8 cellular contexts compared by ENCODE assay signal in the genomic region with DNA sequence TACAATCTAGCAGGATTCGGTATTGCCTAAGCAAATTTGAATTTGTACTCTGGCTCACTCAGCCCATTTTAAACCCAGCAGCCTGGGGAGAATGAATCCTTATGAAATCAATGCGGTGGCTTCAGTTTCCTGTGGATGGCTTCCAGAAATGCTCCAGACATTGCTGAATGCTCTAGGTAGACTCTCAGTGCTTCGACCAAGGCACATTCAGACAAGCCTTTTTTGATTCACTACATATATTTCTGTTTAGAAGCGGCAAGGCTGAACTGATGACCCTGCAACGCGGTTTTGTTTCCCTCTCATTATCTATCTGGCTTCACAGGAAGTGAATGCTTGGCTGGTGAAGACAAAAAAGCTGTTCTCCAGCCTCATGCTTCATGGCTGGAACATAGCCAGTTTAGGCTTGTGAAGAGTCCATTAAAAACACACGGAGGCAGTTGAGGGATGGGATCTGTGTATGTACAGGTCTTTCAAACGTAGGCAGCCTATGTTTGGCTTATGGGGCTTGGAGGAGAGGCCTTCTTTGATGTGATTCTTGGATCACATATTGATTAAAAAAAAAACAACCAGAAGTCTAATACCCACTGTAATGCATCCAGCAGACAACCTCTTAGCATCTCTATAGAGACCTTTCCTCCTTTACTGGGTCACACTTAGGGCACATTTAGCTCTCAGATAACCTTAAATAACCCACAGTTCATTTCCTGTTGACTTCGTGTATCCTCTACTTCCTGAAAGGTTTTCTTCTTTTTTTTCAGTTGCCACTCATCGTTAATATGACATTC.
DNase-seq lines count a peak whose midpoint lies in the region; ATAC-seq, FAIRE-seq and TF ChIP-seq lines count a peak whose summit lies in the region.

No MANE protein-coding gene starts in this region.

- H2BK20ac ChIP-seq in H1 (ENCODE audit: low read length), result no peak overlapping the region

- H3K23me2 ChIP-seq in H1 (ENCODE audit: low read depth, low read length), result no peaks in the 10 kb centered on the region

- peaks cover 3% of the 10 kb centered on the region; the same call in 1 of the 2 replicates for H3K36me3 Mint-ChIP-seq in HFFc6 (ENCODE audit: low read depth)

- H3K27me3 Mint-ChIP-seq in HFFc6 (ENCODE audit: insufficient read depth), result no peaks in the 10 kb centered on the region

- 85% methylated on average over 10 of the region's 10 CpGs; no CpG with 5 or more reads in 1 of the 2 experiments for WGBS in H1 (ENCODE audit: extremely low coverage in 1 of 2, insufficient coverage in 1 of 2, insufficient read length in 1 of 2, insufficient replicate concordance in 2 of 2, low coverage in 1 of 2, low lambda C conversion rate in 2 of 2, missing lambda C conversion rate in 1 of 2), 2 experiments

- FAIRE-seq in H1 (lab: Jason Lieb, UNC), result no peak
- FAIRE-seq in GM12891 (lab: Jason Lieb, UNC), result no peak

- no peak overlapping the region for H4K5ac ChIP-seq in H1 (ENCODE audit: insufficient read length, low read depth, low read length)

- H3K36me3 ChIP-seq in H1 (ENCODE audit: control insufficient read depth in 2 of 4, insufficient read depth in 4 of 4, low read length in 3 of 4) (no peaks in the 10 kb centered on the region), muscle layer of colon (ENCODE audit: insufficient read depth, low read length) (no peaks in the 10 kb centered on the region)

- POLR2A ChIA-PET in H1 (lab: Charles Lee; ENCODE audit: partially characterized antibody), result no interaction called here

- H3K4me3 ChIP-seq in H1 (ENCODE audit: extremely low read depth in 1 of 4, insufficient read depth in 2 of 4, low read depth in 3 of 4, low read length in 4 of 4) (no peak overlapping the region), muscle layer of colon (ENCODE audit: low read depth in 1 of 2, low read length in 2 of 2) (peak overlapping the region; percentile 24 to 30)

- CTCF ChIA-PET in H1 (lab: Charles Lee; ENCODE audit: partially characterized antibody), result no interaction called here

- no peaks in the 10 kb centered on the region for H3K9me3 Mint-ChIP-seq in HFFc6

- ATAC-seq in activated CD4-positive, CD25-positive, alpha-beta regulatory T cell treated with anti-CD3 and anti-CD28 coated beads, Interleukin-2, amount 50 U/mL, for 24 hours, result peak; percentile 53 to 59

- H3K27me3 ChIP-seq in H1 (replicated peaks in 1 of 4; ENCODE audit: control insufficient read depth in 3 of 4, extremely low read depth in 1 of 4, insufficient read depth in 3 of 4, low read length in 3 of 4) (no peaks in the 10 kb centered on the region), muscle layer of colon (ENCODE audit: control insufficient read depth in 1 of 2, insufficient read depth in 2 of 2, low read length in 2 of 2) (no peaks in the 10 kb centered on the region)

- no peak overlapping the region for H2BK15ac ChIP-seq in H1 (ENCODE audit: low read length)

- H3K4me1 Mint-ChIP-seq in HFFc6 (ENCODE audit: low read depth), result peaks cover 64% of the 10 kb centered on the region

- no peak for TF ChIP-seq RAD21 in H1 (IDR thresholded peaks at IDR 0.05 in 1 of 2, conservative IDR thresholded peaks at IDR 0.05 in 1 of 2; ENCODE audit: low read depth in 2 of 2, low read length in 2 of 2)

- no peak overlapping the region for H3K4me2 ChIP-seq in H1 (ENCODE audit: insufficient read depth in 1 of 2, low read depth in 2 of 2, low read length in 2 of 2)

- 0 out of 2 replicates have a peak overlapping the region, but pooled peaks have one; percentile 29 for H2BK5ac ChIP-seq in H1 (ENCODE audit: low read depth, low read length)

- no peaks in the 10 kb centered on the region for H3K79me1 ChIP-seq in H1 (ENCODE audit: low read depth, low read length)

- 0 out of 2 replicates have a peak overlapping the region, but pooled peaks have one; percentile 5 for H2AFZ ChIP-seq in H1 (ENCODE audit: low read length)

- H2AK5ac ChIP-seq in H1 (ENCODE audit: low read depth, low read length), result no peak overlapping the region

- H3K4ac ChIP-seq in H1 (replicated peaks; ENCODE audit: insufficient read length, low read depth, low read length), result no peak overlapping the region

- H3K27ac ChIP-seq in H1 (ENCODE audit: low read depth, low read length) (no peak overlapping the region), muscle layer of colon (ENCODE audit: low read depth, low read length) (peak overlapping the region; percentile 93)

- H3K4me3 Mint-ChIP-seq in HFFc6, result peak overlapping the region; percentile 66

- TF ChIP-seq CTCF in HFFc6 (IDR thresholded peaks at IDR 0.05), result no peak
- no peak for TF ChIP-seq CTCF in H1 (IDR thresholded peaks at IDR 0.05; ENCODE audit: control extremely low read depth in 1 of 3, insufficient read depth in 1 of 3, low read depth in 1 of 3, low read length in 3 of 3)

- TF ChIP-seq POLR2A in H1 (IDR thresholded peaks at IDR 0.05; ENCODE audit: control extremely low read depth in 1 of 2, low read depth in 2 of 2, low read length in 2 of 2) (no peak), GM12891 (IDR thresholded peaks at IDR 0.05; ENCODE audit: low read depth, low read length) (no peak)

- no peak for DNase-seq in activated CD4-positive, CD25-positive, alpha-beta regulatory T cell (lab: John Stamatoyannopoulos, UW)
- peak; percentile 62 for DNase-seq in HFFc6
- DNase-seq in NCI-H1436 (lab: John Stamatoyannopoulos, UW), result peak; percentile 89
- peak; percentile 4 for DNase-seq in T-helper 22 cell (ENCODE audit: low read depth)
- no peak for DNase-seq in H1 (ENCODE audit: low read depth in 1 of 2, low spot score in 2 of 2)
- DNase-seq in GM12891 (ENCODE audit: insufficient read length, low spot score), result no peak

- H3K27ac Mint-ChIP-seq in HFFc6, result peak overlapping the region; percentile 84

- H3K9ac ChIP-seq in H1 (replicated peaks in 1 of 4; ENCODE audit: extremely low read depth in 1 of 4, low read depth in 3 of 4, low read length in 3 of 4) (no peak overlapping the region; a peak in 1 of 7 replicates), muscle layer of colon (ENCODE audit: low read length) (no peak overlapping the region)

- H3K56ac ChIP-seq in H1 (replicated peaks; ENCODE audit: insufficient read length, low read depth, low read length), result no peak overlapping the region

- TF ChIP-seq EP300 in H1 (IDR thresholded peaks at IDR 0.05; ENCODE audit: borderline replicate concordance in 1 of 2, low read depth in 2 of 2, low read length in 2 of 2), result no peak

- H4K91ac ChIP-seq in H1 (replicated peaks; ENCODE audit: insufficient read length, low read length), result no peak overlapping the region

- H3K9me3 ChIP-seq in H1 (ENCODE audit: insufficient read depth in 2 of 2, low read depth in 1 of 2, low read length in 1 of 2) (no peaks in the 10 kb centered on the region), muscle layer of colon (ENCODE audit: low read length) (no peaks in the 10 kb centered on the region)

- H4K20me1 ChIP-seq in H1 (replicated peaks in 1 of 2; ENCODE audit: control insufficient read depth in 1 of 2, insufficient read depth in 2 of 2, low read length in 2 of 2), result no peaks in the 10 kb centered on the region

- no peak overlapping the region for H2BK120ac ChIP-seq in H1 (replicated peaks; ENCODE audit: low read depth, low read length)

- no peak overlapping the region for H3K14ac ChIP-seq in H1 (ENCODE audit: insufficient read length)

- 0 out of 2 replicates have a peak overlapping the region, but pooled peaks have one; percentile 19 for H2BK12ac ChIP-seq in H1 (ENCODE audit: low read depth, low read length)

- H3K18ac ChIP-seq in H1 (ENCODE audit: extremely low read depth, low read length), result no peak overlapping the region

- no peak overlapping the region for H3K23ac ChIP-seq in H1 (ENCODE audit: insufficient read length)

- H4K8ac ChIP-seq in H1 (ENCODE audit: extremely low read depth, insufficient read depth, low read length), result no peak overlapping the region

- H3K4me1 ChIP-seq in H1 (replicated peaks in 1 of 4; ENCODE audit: control insufficient read depth in 3 of 4, insufficient read depth in 4 of 4, low read length in 3 of 4), result peaks cover 0 to 12% (median 6%) of the 10 kb centered on the region in 4 experiments; a peak in 5 of 7 replicates
- H3K4me1 ChIP-seq in muscle layer of colon (ENCODE audit: insufficient read depth, low read length), result peaks cover 61% of the 10 kb centered on the region

- H3K79me2 ChIP-seq in H1 (ENCODE audit: control insufficient read depth in 1 of 2, insufficient read depth in 2 of 2, low read length in 2 of 2), result no peaks in the 10 kb centered on the region

TF ChIP-seq in H1, 55 proteins besides CTCF, POLR2A, EP300 and RAD21:
- TF ChIP-seq SP4 (IDR thresholded peaks at IDR 0.05; ENCODE audit: low read length), result no peak

TF ChIP-seq in GM12891, 5 proteins besides CTCF, POLR2A, EP300 and RAD21:
- TF ChIP-seq POLR2AphosphoS5 (IDR thresholded peaks at IDR 0.05; ENCODE audit: low read depth, low read length) (no peak), TAF1 (IDR thresholded peaks at IDR 0.05; ENCODE audit: low read depth, low read length) (no peak), PAX5 (IDR thresholded peaks at IDR 0.05; ENCODE audit: insufficient read depth, low read length, severe bottlenecking) (no peak)

Comparison
In these comparisons a context has a peak if more than half of its experiments do, and no peak if none do; other contexts are left out.
1. DNase-seq: peak in HFFc6 (single experiment), NCI-H1436 (single experiment) and T-helper 22 cell (single experiment); none in activated CD4-positive, CD25-positive, alpha-beta regulatory T cell (0 of 4), H1 (0 of 2) and GM12891 (single experiment).
2. H3K4me3 ChIP-seq: peak in muscle layer of colon (2 of 2); none in H1 (0 of 4).